ENCODE assay signal across 19 cellular contexts in the genomic region with DNA sequence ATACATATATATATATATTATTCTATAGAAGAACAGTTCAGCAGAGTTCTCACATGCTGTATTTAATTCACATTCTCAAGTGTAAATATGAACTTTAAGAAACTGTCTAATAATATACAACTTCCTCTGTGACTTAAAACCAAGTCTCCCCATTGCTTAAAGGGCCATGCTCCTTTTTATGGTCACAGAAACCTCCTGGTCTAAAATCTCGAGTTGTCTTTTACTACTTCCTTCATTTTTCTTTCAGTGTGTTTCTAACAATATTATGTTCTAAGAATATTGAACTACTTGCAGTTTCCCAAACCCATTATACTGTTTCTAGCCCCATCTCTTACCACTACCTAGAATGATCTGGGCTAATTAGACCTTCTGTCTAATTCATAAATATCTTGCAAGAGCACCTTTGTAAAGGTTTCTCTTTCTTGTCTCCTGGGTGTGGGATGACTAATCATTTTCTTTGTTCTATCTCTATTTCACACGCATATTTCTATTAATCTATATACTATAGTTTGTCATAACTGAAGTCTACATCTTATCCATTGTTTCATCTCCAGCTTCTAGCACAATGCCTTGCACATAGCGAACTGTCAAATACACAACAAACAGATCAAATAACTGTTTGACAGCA. TPM values are rescaled to one million over a fixed set of nuclear protein-coding genes. Genes with fewer than 3 reads are reported as not detected.
DNase-seq lines count a peak whose midpoint lies in the region; ATAC-seq and TF ChIP-seq lines count a peak whose summit lies in the region.
"Had no signal": no experiment of that assay in that cellular context is flagged by ENCODE, and none has a peak within 500 bp of the region (broad histone marks: within the 10 kb centered on the region; RNA-seq: fewer than 3 reads in every experiment).

No MANE protein-coding gene starts in this region.

- H3K27ac ChIP-seq in esophagus squamous epithelium, result no peak overlapping the region
- H3K27ac ChIP-seq: hepatocyte, transverse colon had no signal

- no peaks in the 10 kb centered on the region for H3K36me3 ChIP-seq in esophagus squamous epithelium
- H3K36me3 ChIP-seq: transverse colon had no signal

- no peaks in the 10 kb centered on the region for H3K4me1 ChIP-seq in esophagus squamous epithelium
- H3K4me1 ChIP-seq: transverse colon had no signal

- DNase-seq in SIG-M5 (lab: John Stamatoyannopoulos, UW), result no peak
- no peak for DNase-seq in esophagus squamous epithelium (lab: John Stamatoyannopoulos, UW)
- no peak for DNase-seq in NCI-H345 treated with DMSO at 0.1 percent for 48 hours (lab: John Stamatoyannopoulos, UW; ENCODE audit: unreplicated experiment)
- DNase-seq in HuH-7.5 (ENCODE audit: low spot score), result no peak
- DNase-seq: activated CD4-positive, alpha-beta memory T cell treated with anti-CD3 and anti-CD28 coated beads, Interleukin-2, amount 10 ng/mL, durations not matched to agents 7 days and 5 days; dermis blood vessel endothelial cell; Karpas-422; naive B cell; NCI-H1694 treated with DMSO at 0.1 percent for 48 hours; NCI-H526 treated with DMSO at 0.1 percent for 48 hours; SHP77; transverse colon had no signal

- ATAC-seq in GM18499 (IDR thresholded peaks at IDR 0.05; ENCODE audit: insufficient read depth, unreplicated experiment), result peak; percentile 79
- peak; percentile 49 for ATAC-seq in GM19463 (IDR thresholded peaks at IDR 0.05; ENCODE audit: unreplicated experiment)
- peak; percentile 77 for ATAC-seq in HG02852 (IDR thresholded peaks at IDR 0.05; ENCODE audit: unreplicated experiment)
- peak; percentile 49 for ATAC-seq in HG03521 (IDR thresholded peaks at IDR 0.05; ENCODE audit: unreplicated experiment)
- ATAC-seq: left lobe of liver had no signal

- TF ChIP-seq CTCF in esophagus squamous epithelium (IDR thresholded peaks at IDR 0.05), result no peak

- no peak overlapping the region for H3K4me3 ChIP-seq in esophagus squamous epithelium
- H3K4me3 ChIP-seq: hepatocyte, transverse colon had no signal

- no peaks in the 10 kb centered on the region for H3K9me3 ChIP-seq in esophagus squamous epithelium

- H3K27me3 ChIP-seq in esophagus squamous epithelium, result no peaks in the 10 kb centered on the region
- H3K27me3 ChIP-seq: hepatocyte, transverse colon had no signal

- 30 to 43% methylated on average over 3 of the region's 3 CpGs for WGBS in esophagus squamous epithelium, 2 donors

- intact Hi-C loops in esophagus squamous epithelium (cut with DNase I), result no loop called here

- TF ChIP-seq POLR2A in esophagus squamous epithelium (IDR thresholded peaks at IDR 0.05), result no peak

RNA-seq across cellular contexts. Expression of gene ERBB4, which starts 48.8 kb away (rescaled TPM):
- under 1 TPM in 3 of 4 donors, not detected in 1; 0.04 to 0.57 (median 0.35) TPM for total RNA-seq in esophagus squamous epithelium
- total RNA-seq: activated CD4-positive, alpha-beta memory T cell treated with anti-CD3 and anti-CD28 coated beads, Interleukin-2, amount 10 ng/mL, durations not matched to agents 7 days and 5 days; activated T-helper 2 cell treated with anti-CD3 and anti-CD28 coated beads, Interferon-gamma antibody, Interleukin-2, Interleukin-4, amounts not matched to agents 10 μg/mL and 5 μg/mL and 100 μg/mL, durations not matched to agents 14 hours and 24 hours and 36 hours had no signal
